ENCODE assay signal across 8 cellular contexts in the genomic region with DNA sequence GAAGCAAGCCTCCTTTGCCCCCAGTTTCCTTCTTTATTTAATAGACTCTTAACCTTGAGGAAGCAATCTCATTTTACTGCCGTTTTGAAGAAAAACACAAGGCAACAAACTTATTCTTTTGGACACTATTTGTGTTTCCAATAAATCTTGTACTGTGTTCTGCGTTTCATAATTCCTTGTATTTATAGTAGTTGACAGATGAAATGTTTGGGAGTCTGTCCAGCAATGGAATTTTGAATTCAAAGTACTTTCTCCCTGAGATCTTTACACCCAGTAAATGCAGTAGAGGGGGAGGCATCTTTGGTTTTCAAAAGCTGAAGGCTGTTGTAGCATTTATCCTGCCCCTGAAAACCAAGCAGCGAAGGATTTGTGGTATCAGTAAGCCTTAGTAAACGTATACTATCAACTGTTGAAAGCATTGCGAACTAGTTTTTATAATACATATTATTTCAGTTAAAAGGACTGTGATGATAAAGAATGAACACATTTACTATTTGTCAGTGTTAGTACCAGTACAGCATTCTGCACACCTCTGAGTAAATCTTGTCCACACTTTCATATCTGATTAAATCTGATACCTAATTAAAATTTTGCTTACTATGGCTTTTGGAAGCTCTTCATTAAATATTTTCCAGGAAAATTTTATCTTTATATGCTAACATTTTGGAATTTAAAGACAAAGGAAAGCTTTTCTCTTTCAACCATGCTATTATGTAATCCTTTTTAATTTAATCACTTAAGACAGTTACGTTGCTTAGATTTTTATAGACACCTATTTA.
DNase-seq lines count a peak whose midpoint lies in the region; ATAC-seq and TF ChIP-seq lines count a peak whose summit lies in the region.

No MANE protein-coding gene starts in this region.

- no peaks in the 10 kb centered on the region for H3K27me3 ChIP-seq in Peyer's patch

- peaks cover 0 to 9% (median 0%) of the 10 kb centered on the region in 4 donors for H3K4me1 ChIP-seq in Peyer's patch

- TF ChIP-seq CTCF in CD14-positive monocyte (IDR thresholded peaks at IDR 0.05) (no peak), Peyer's patch (IDR thresholded peaks at IDR 0.05) (no peak), nephron (IDR thresholded peaks at IDR 0.05; ENCODE audit: unreplicated experiment in 3 of 3) (no peak)

- peak overlapping the region; percentile 86 to 94 for H3K4me3 Mint-ChIP-seq in CD14-positive monocyte
- H3K4me3 Mint-ChIP-seq in effector memory CD8-positive, alpha-beta T cell = peak overlapping the region in 1 of 2 donors; percentile 58
- H3K4me3 Mint-ChIP-seq in nephron = peak overlapping the region; percentile 20 to 69 (median 49)

- H3K4me1 Mint-ChIP-seq in CD14-positive monocyte (peaks cover 23% of the 10 kb centered on the region), nephron (peaks cover 62% of the 10 kb centered on the region)
- peaks cover 29 to 45% of the 10 kb centered on the region in 2 donors for H3K4me1 Mint-ChIP-seq in effector memory CD8-positive, alpha-beta T cell (ENCODE audit: low read depth in 2 of 2)

- peaks cover 0 to 6% (median 0%) of the 10 kb centered on the region in 3 donors for H3K36me3 ChIP-seq in Peyer's patch

- H3K4me3 ChIP-seq in Peyer's patch = peak overlapping the region; percentile 33 to 43 (median 39)

- H3K36me3 Mint-ChIP-seq in CD14-positive monocyte (peaks cover 17 to 35% of the 10 kb centered on the region in 2 donors), nephron (ENCODE audit: low read depth) (peaks cover 52% of the 10 kb centered on the region)
- peaks cover 25% of the 10 kb centered on the region for H3K36me3 Mint-ChIP-seq in effector memory CD8-positive, alpha-beta T cell (ENCODE audit: insufficient read depth)

- H3K9me3 ChIP-seq in Peyer's patch = no peaks in the 10 kb centered on the region

- H3K27ac Mint-ChIP-seq in CD14-positive monocyte = peak overlapping the region in 6 of 7 donors; percentile 63 to 88 (median 75)
- peak overlapping the region; percentile 4 to 41 for H3K27ac Mint-ChIP-seq in effector memory CD8-positive, alpha-beta T cell
- peak overlapping the region; percentile 85 to 99 (median 94) for H3K27ac Mint-ChIP-seq in nephron

- intact Hi-C loops in CD14-positive monocyte (cut with micrococcal nuclease) = no loop called here

- TF ChIP-seq POLR2A in Peyer's patch (IDR thresholded peaks at IDR 0.05) = no peak

- peak overlapping the region; percentile 56 to 79 (median 75) for H3K27ac ChIP-seq in Peyer's patch

- H3K27me3 Mint-ChIP-seq in CD14-positive monocyte (ENCODE audit: low read depth in 3 of 3) (peaks cover 0 to 2% (median 0%) of the 10 kb centered on the region in 3 donors), nephron (ENCODE audit: low read depth) (no peaks in the 10 kb centered on the region)
- H3K27me3 Mint-ChIP-seq in effector memory CD8-positive, alpha-beta T cell = no peaks in the 10 kb centered on the region

- ATAC-seq in effector memory CD8-positive, alpha-beta T cell (replicated peaks) = no peak
- ATAC-seq in activated CD4-positive, CD25-positive, alpha-beta regulatory T cell treated with anti-CD3 and anti-CD28 coated beads, Interleukin-2, amount 50 U/mL, for 24 hours = no peak

- peaks cover 0 to 4% (median 0%) of the 10 kb centered on the region in 7 donors for H3K9me3 Mint-ChIP-seq in CD14-positive monocyte
- no peaks in the 10 kb centered on the region for H3K9me3 Mint-ChIP-seq in effector memory CD8-positive, alpha-beta T cell
- peaks cover 5% of the 10 kb centered on the region for H3K9me3 Mint-ChIP-seq in nephron

- DNase-seq in CD14-positive monocyte (ENCODE audit: low spot score) = no peak
- DNase-seq in Peyer's patch = no peak
- DNase-seq in effector memory CD8-positive, alpha-beta T cell = no peak
- DNase-seq in OCI-M2 (lab: John Stamatoyannopoulos, UW; ENCODE audit: unreplicated experiment) = no peak
- no peak for DNase-seq in DMS153 treated with DMSO at 0.1 percent for 48 hours (lab: John Stamatoyannopoulos, UW; ENCODE audit: unreplicated experiment)
- DNase-seq in activated CD4-positive, alpha-beta T cell treated with anti-CD3 and anti-CD28 coated beads for 4 hours = no peak

Comparison
In these comparisons a context has a peak if more than half of its experiments do, and no peak if none do; other contexts are left out.
1. H3K27ac Mint-ChIP-seq: peak in every context shown above with its lines; median percentile 94 in nephron; 75 in CD14-positive monocyte; 22 in effector memory CD8-positive, alpha-beta T cell.